ENCODE assay signal across 19 cellular contexts in the genomic region with DNA sequence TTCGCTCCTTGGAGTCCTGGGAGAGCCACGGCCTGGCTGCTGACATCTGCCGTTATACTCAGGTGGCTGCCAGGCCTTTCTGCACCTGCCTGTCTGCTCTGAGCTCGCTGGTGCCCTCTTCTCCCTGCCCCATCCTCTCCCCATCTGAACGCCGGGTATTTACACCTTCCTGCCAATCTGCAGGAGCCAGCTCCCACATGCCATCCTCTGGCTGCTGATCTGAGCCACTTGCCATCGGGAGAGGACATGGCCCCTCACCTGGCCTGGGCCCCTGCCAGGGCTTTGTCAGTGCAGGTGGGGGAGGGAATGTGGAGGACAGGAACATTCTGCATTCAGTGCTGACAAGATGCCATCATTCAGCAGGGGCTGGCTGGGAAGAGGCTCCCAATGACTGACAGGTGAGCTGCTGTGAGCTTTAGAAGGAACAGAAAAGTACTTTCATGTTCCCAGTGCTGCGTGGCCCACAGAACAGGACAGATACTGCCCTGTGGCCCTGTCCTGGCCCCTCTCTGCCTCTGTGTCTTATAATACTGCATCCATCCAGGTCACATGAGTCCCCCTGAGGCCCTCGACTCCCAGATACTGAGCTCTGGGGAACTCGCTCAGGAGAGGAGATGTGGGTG.
DNase-seq lines count a peak whose midpoint lies in the region; ATAC-seq, FAIRE-seq and TF ChIP-seq lines count a peak whose summit lies in the region.
"Had no signal": no experiment of that assay in that cellular context is flagged by ENCODE, and none has a peak within 500 bp of the region (broad histone marks: within the 10 kb centered on the region; RNA-seq: fewer than 3 reads in every experiment).

No MANE protein-coding gene starts in this region.

- no peak overlapping the region for H2AK5ac ChIP-seq in IMR-90 (ENCODE audit: low read depth, low read length)

- no peak overlapping the region for H2BK20ac ChIP-seq in IMR-90 (ENCODE audit: low read depth, low read length)

- H3F3A ChIP-seq in neural cell (ENCODE audit: insufficient read depth, low read length, poor library complexity, severe bottlenecking) = no peaks in the 10 kb centered on the region

- no peak overlapping the region for H3K4me2 ChIP-seq in IMR-90 (ENCODE audit: low read depth, low read length)
- H3K4me2 ChIP-seq in K562 (ENCODE audit: insufficient read depth, low read length) = no peak overlapping the region; the same call in 1 of the 2 replicates
- H3K4me2 ChIP-seq in neural cell (ENCODE audit: low read length) = no peak overlapping the region
- H3K4me2 ChIP-seq: BLaER1 treated with 17β-estradiol and CSF1 and Interleukin-3, amounts not matched to agents 10 nM and 100 nM; GM23338 had no signal

- no peak for FAIRE-seq in K562 (lab: Jason Lieb, UNC)
- FAIRE-seq: A204.1 had no signal

- ATAC-seq in IMR-90 (ENCODE audit: low read depth) = no peak
- peak; percentile 30; the same call in 1 of the 3 replicates for ATAC-seq in K562
- ATAC-seq in HG03025 (IDR thresholded peaks at IDR 0.05; ENCODE audit: low FRiP score, unreplicated experiment) = no peak
- ATAC-seq in GM21576 (IDR thresholded peaks at IDR 0.05; ENCODE audit: unreplicated experiment) = no peak
- ATAC-seq: PC-3 had no signal

- no peaks in the 10 kb centered on the region for H3K9me2 ChIP-seq in neural cell (ENCODE audit: insufficient read depth, low read length)

- no peak for TF ChIP-seq CTCF in IMR-90 (conservative IDR thresholded peaks at IDR 0.05; ENCODE audit: low read depth, low read length)
- no peak for TF ChIP-seq CTCF in K562 (IDR thresholded peaks at IDR 0.05 in 2 of 3, conservative IDR thresholded peaks at IDR 0.05 in 1 of 3; ENCODE audit: insufficient read depth in 2 of 3, low read depth in 1 of 3, low read length in 3 of 3)
- TF ChIP-seq CTCF in neural cell (IDR thresholded peaks at IDR 0.05; ENCODE audit: poor library complexity, severe bottlenecking) = no peak

- WGBS in IMR-90 (ENCODE audit: extremely low coverage in 2 of 2, insufficient read length in 1 of 2), 2 experiments = 82% methylated on average over 5 of the region's 10 CpGs; no CpG with 5 or more reads in 1 of the 2 experiments
- WGBS in K562 (ENCODE audit: insufficient coverage, low coverage, missing lambda C conversion rate) = 13% methylated on average over 10 of the region's 10 CpGs

- H3K4me3 ChIP-seq in IMR-90 (ENCODE audit: insufficient read depth, low read depth, low read length) (no peak overlapping the region), K562 (no peak overlapping the region), neural cell (ENCODE audit: low read length) (no peak overlapping the region)
- H3K4me3 ChIP-seq: BLaER1 treated with 17β-estradiol and CSF1 and Interleukin-3, amounts not matched to agents 10 nM and 100 nM; GM23338; MG63 had no signal

- dilution Hi-C loops in IMR-90 (cut with HindIII; ENCODE audit: low sequenced_read_pairs, unreplicated experiment) = no loop called here

- H3K27me3 ChIP-seq in IMR-90 (ENCODE audit: control insufficient read depth, insufficient read depth, low read length) (no peaks in the 10 kb centered on the region), K562 (ENCODE audit: control insufficient read depth in 2 of 2, insufficient read depth in 2 of 2, low read length in 2 of 2) (peaks cover 0 to 30% of the 10 kb centered on the region in 2 experiments; a peak in 4 of 5 replicates), neural cell (ENCODE audit: insufficient read depth, low read depth, low read length) (no peaks in the 10 kb centered on the region)
- H3K27me3 ChIP-seq: BLaER1 treated with 17β-estradiol and CSF1 and Interleukin-3, amounts not matched to agents 10 nM and 100 nM; MG63 had no signal

- TF ChIP-seq POLR2A in IMR-90 (IDR thresholded peaks at IDR 0.05; ENCODE audit: low read depth, low read length) = no peak
- no peak for TF ChIP-seq POLR2A in K562 (conservative IDR thresholded peaks at IDR 0.05)

- H4K20me1 ChIP-seq in IMR-90 (ENCODE audit: insufficient read depth, low read length) = no peaks in the 10 kb centered on the region
- H4K20me1 ChIP-seq in K562 (replicated peaks; ENCODE audit: control insufficient read depth, insufficient read depth, low read length) = no peaks in the 10 kb centered on the region
- H4K20me1 ChIP-seq in neural cell (ENCODE audit: insufficient read depth) = no peaks in the 10 kb centered on the region
- H4K20me1 ChIP-seq: BLaER1 treated with 17β-estradiol and CSF1 and Interleukin-3, amounts not matched to agents 10 nM and 100 nM had no signal

- H3K4ac ChIP-seq in IMR-90 (ENCODE audit: low read depth, low read length) = 0 out of 2 replicates have a peak overlapping the region, but pooled peaks have one; percentile 9

- no peaks in the 10 kb centered on the region for H3K79me2 ChIP-seq in K562 (ENCODE audit: control insufficient read depth, insufficient read depth, low read length)
- no peaks in the 10 kb centered on the region for H3K79me2 ChIP-seq in neural cell (replicated peaks; ENCODE audit: insufficient read depth, low read length)

- peaks cover 3% of the 10 kb centered on the region; the same call in 1 of the 2 replicates for H3K9me1 ChIP-seq in IMR-90 (ENCODE audit: insufficient read depth, low read length)
- no peaks in the 10 kb centered on the region for H3K9me1 ChIP-seq in K562 (ENCODE audit: control insufficient read depth, insufficient read depth, low read length)

- TF ChIP-seq EP300 in K562 (IDR thresholded peaks at IDR 0.05; ENCODE audit: low read length) = no peak
- TF ChIP-seq EP300 in neural cell (conservative IDR thresholded peaks at IDR 0.05; ENCODE audit: poor library complexity, severe bottlenecking) = no peak

- intact Hi-C loops in IMR-90 (cut with micrococcal nuclease) (no loop called here), K562 (cut with micrococcal nuclease) (loop anchor here (2.0 to 10.0 kb wide), 3 partner anchors 88 to 148 kb away; no protein-coding TSS in a partner anchor)

- in situ Hi-C loops in IMR-90 (cut with MboI; ENCODE audit: low sequenced_read_pairs) (no loop called here), K562 (cut with MboI) (no loop called here)

- no peak overlapping the region for H2BK120ac ChIP-seq in IMR-90 (ENCODE audit: low read depth, low read length)

- no peak overlapping the region for H3K56ac ChIP-seq in IMR-90 (ENCODE audit: extremely low read depth, insufficient read depth, low read length)

- no peak overlapping the region for H3K14ac ChIP-seq in IMR-90 (replicated peaks; ENCODE audit: low read depth, low read length)

- no peak overlapping the region for H3K23ac ChIP-seq in IMR-90 (ENCODE audit: low read depth, low read length)

- H3K79me1 ChIP-seq in IMR-90 (ENCODE audit: low read depth in 1 of 2, low read length in 2 of 2) = no peaks in the 10 kb centered on the region; a peak in 1 of 4 replicates

- H2AK9ac ChIP-seq in IMR-90 (replicated peaks; ENCODE audit: low read depth, low read length, poor library complexity) = no peak overlapping the region

- no peak overlapping the region for H2AFZ ChIP-seq in IMR-90 (replicated peaks; ENCODE audit: low read length, poor library complexity)
- H2AFZ ChIP-seq in K562 (ENCODE audit: low read depth, low read length) = no peak overlapping the region
- H2AFZ ChIP-seq in neural cell (ENCODE audit: low read depth, low read length) = no peak overlapping the region
- H2AFZ ChIP-seq: GM23338 had no signal

- H2BK5ac ChIP-seq in IMR-90 (ENCODE audit: low read depth, low read length, poor library complexity, severe bottlenecking) = no peak overlapping the region

- no peak overlapping the region for H4K5ac ChIP-seq in IMR-90 (ENCODE audit: low read depth, low read length)

- H4K91ac ChIP-seq in IMR-90 (ENCODE audit: insufficient read depth, low read depth, low read length) = no peak overlapping the region

- TF ChIP-seq RAD21 in IMR-90 (IDR thresholded peaks at IDR 0.05; ENCODE audit: low read length) (no peak), K562 (CRISPR knock-in tag; conservative IDR thresholded peaks at IDR 0.05 in 1 of 2, IDR thresholded peaks at IDR 0.05 in 1 of 2) (no peak), neural cell (conservative IDR thresholded peaks at IDR 0.05) (no peak)

- POLR2A ChIA-PET in IMR-90 (lab: Charles Lee; ENCODE audit: unreplicated experiment) (no interaction called here), K562 (lab: Yijun Ruan, JAX) (interaction anchor here (0.6 to 0.8 kb wide), 4 partner anchors 12 to 422 kb away, joined by 3 to 4 read pairs (median 3); no protein-coding TSS in a partner anchor)

- H4K8ac ChIP-seq in IMR-90 (ENCODE audit: low read depth in 2 of 2, low read length in 2 of 2) = no peak overlapping the region

- H3K36me3 ChIP-seq in IMR-90 (ENCODE audit: control insufficient read depth, insufficient read depth, low read length) (no peaks in the 10 kb centered on the region), K562 (ENCODE audit: control insufficient read depth, insufficient read depth, low read length) (no peaks in the 10 kb centered on the region), neural cell (ENCODE audit: insufficient read depth, low read length) (no peaks in the 10 kb centered on the region)
- H3K36me3 ChIP-seq: MG63 had no signal

- no peak overlapping the region for H3K18ac ChIP-seq in IMR-90 (ENCODE audit: low read depth, low read length)

- H3K4me1 ChIP-seq in IMR-90 (ENCODE audit: control insufficient read depth, insufficient read depth, low read length) (peaks cover 8% of the 10 kb centered on the region), K562 (replicated peaks in 1 of 2; ENCODE audit: control insufficient read depth in 2 of 2, insufficient read depth in 2 of 2, low read length in 2 of 2) (peaks cover 17 to 24% of the 10 kb centered on the region in 2 experiments; a peak in 4 of 5 replicates)

- CTCF ChIA-PET in IMR-90 (lab: Yijun Ruan, JAX) = interaction anchor here (0.6 kb wide), 1 partner anchor 225 kb away, joined by 3 read pairs; no protein-coding TSS in a partner anchor
- CTCF ChIA-PET in K562 (lab: Yijun Ruan, JAX; ENCODE audit: low intra/inter-chr PET ratio) = no interaction called here

- H3K27ac ChIP-seq in IMR-90 (ENCODE audit: insufficient read depth, low read length) (no peak overlapping the region), K562 (ENCODE audit: extremely low read depth, low read depth, low read length) (no peak overlapping the region), neural cell (ENCODE audit: low read length) (peak overlapping the region; percentile 49)
- H3K27ac ChIP-seq: BLaER1 treated with 17β-estradiol and CSF1 and Interleukin-3, amounts not matched to agents 10 nM and 100 nM had no signal

- BruUV-seq in IMR-90 (replicated peaks; lab: Mats Ljungman, UMichigan) (no TSS peak), K562 (replicated peaks; lab: Mats Ljungman, UMichigan) (no TSS peak)

- no peak overlapping the region for H3K9ac ChIP-seq in IMR-90 (ENCODE audit: low read depth, low read length)
- H3K9ac ChIP-seq in K562 (ENCODE audit: insufficient read depth in 1 of 2, low read depth in 2 of 2, low read length in 2 of 2) = no peak overlapping the region
- peak overlapping the region; percentile 20 for H3K9ac ChIP-seq in neural cell (ENCODE audit: low read length)
- H3K9ac ChIP-seq: BLaER1 treated with 17β-estradiol and CSF1 and Interleukin-3, amounts not matched to agents 10 nM and 100 nM had no signal

- H2BK15ac ChIP-seq in IMR-90 (ENCODE audit: low read depth, low read length) = no peak overlapping the region

- H3K9me3 ChIP-seq in IMR-90 (ENCODE audit: control insufficient read depth, insufficient read depth, low read length) = peaks cover 14% of the 10 kb centered on the region
- H3K9me3 ChIP-seq in K562 (replicated peaks; ENCODE audit: control insufficient read depth, insufficient read depth, low read depth, low read length) = no peaks in the 10 kb centered on the region
- no peaks in the 10 kb centered on the region for H3K9me3 ChIP-seq in neural cell (ENCODE audit: low read length)

- no peak for DNase-seq in IMR-90
- peak; percentile 43 for DNase-seq in NCI-H2171 (lab: John Stamatoyannopoulos, UW)
- no peak for DNase-seq in K562 (ENCODE audit: extremely low read depth in 1 of 4, low spot score in 3 of 4)
- DNase-seq in NCI-H1694 treated with DMSO at 0.1 percent for 48 hours (lab: John Stamatoyannopoulos, UW) = no peak
- DNase-seq: CD4-positive, alpha-beta memory T cell; COR-L47; H9; KG1; MG63; NCI-H345; NCI-H510A treated with DMSO at 0.1 percent for 48 hours; SHP77 had no signal
